12 cellular contexts compared by ENCODE assay signal in genomic region chr14:60212503-60213371, GRCh38. TPM values are rescaled to one million over a fixed set of nuclear protein-coding genes. Genes with fewer than 3 reads are reported as not detected.
DNase-seq lines count a peak whose midpoint lies in the region; ATAC-seq lines count a peak whose summit lies in the region.
"Had no signal": no experiment of that assay in that cellular context is flagged by ENCODE, and none has a peak within 500 bp of the region (broad histone marks: within the 10 kb centered on the region; RNA-seq: fewer than 3 reads in every experiment).

No MANE protein-coding gene starts in this region.

- peak overlapping the region; percentile 10 for H3K27ac Mint-ChIP-seq in memory B cell
- H3K27ac Mint-ChIP-seq in activated T-cell treated with anti-CD3 and anti-CD28 coated beads, Interleukin-2, amount 50 U/mL, for 24 hours: no peak overlapping the region
- H3K27ac Mint-ChIP-seq: H9 had no signal

- ATAC-seq in GM18873 (IDR thresholded peaks at IDR 0.05; ENCODE audit: low FRiP score, unreplicated experiment) (peak; percentile 94), GM21529 (IDR thresholded peaks at IDR 0.05; ENCODE audit: unreplicated experiment) (peak; percentile 91), HG03103 (IDR thresholded peaks at IDR 0.05; ENCODE audit: low read depth, unreplicated experiment) (peak; percentile 91), memory B cell (ENCODE audit: low read depth) (peak; percentile 90)
- ATAC-seq: T-helper 17 cell had no signal

- peak in 1 of 2 donors; percentile 37 for DNase-seq in memory B cell (ENCODE audit: low spot score in 2 of 2)
- DNase-seq in glomerular visceral epithelial cell (ENCODE audit: extremely low spot score): no peak
- DNase-seq in activated T-cell treated with anti-CD3 and anti-CD28 coated beads, Interleukin-2, amount 50 U/mL, for 24 hours: no peak
- DNase-seq in activated effector memory CD4-positive, alpha-beta T cell treated with Interleukin-2 at 50 U/mL for 16 hours: no peak
- DNase-seq in G401 (ENCODE audit: low spot score): no peak
- DNase-seq: brain microvascular endothelial cell, esophagus squamous epithelium, H9, T-helper 17 cell had no signal

- in situ Hi-C loops in G401 (cut with HindIII; ENCODE audit: low sequenced_read_pairs): no loop called here

- peaks cover 11% of the 10 kb centered on the region for H3K4me1 Mint-ChIP-seq in memory B cell
- H3K4me1 Mint-ChIP-seq in activated T-cell treated with anti-CD3 and anti-CD28 coated beads, Interleukin-2, amount 50 U/mL, for 24 hours (ENCODE audit: low read depth): no peaks in the 10 kb centered on the region
- H3K4me1 Mint-ChIP-seq: T-helper 17 cell had no signal

- no peak overlapping the region for H3K4me3 Mint-ChIP-seq in memory B cell
- no peak overlapping the region for H3K4me3 Mint-ChIP-seq in activated T-cell treated with anti-CD3 and anti-CD28 coated beads, Interleukin-2, amount 50 U/mL, for 24 hours
- H3K4me3 Mint-ChIP-seq: H9, T-helper 17 cell had no signal

- no peaks in the 10 kb centered on the region for H3K36me3 Mint-ChIP-seq in memory B cell
- no peaks in the 10 kb centered on the region for H3K36me3 Mint-ChIP-seq in activated T-cell treated with anti-CD3 and anti-CD28 coated beads, Interleukin-2, amount 50 U/mL, for 24 hours (ENCODE audit: low read depth)

- peaks cover 3% of the 10 kb centered on the region for H3K9me3 Mint-ChIP-seq in memory B cell
- no peaks in the 10 kb centered on the region for H3K9me3 Mint-ChIP-seq in activated T-cell treated with anti-CD3 and anti-CD28 coated beads, Interleukin-2, amount 50 U/mL, for 24 hours
- H3K9me3 Mint-ChIP-seq: H9 had no signal

- H3K27me3 Mint-ChIP-seq in memory B cell: peaks cover 11% of the 10 kb centered on the region
- peaks cover 3% of the 10 kb centered on the region for H3K27me3 Mint-ChIP-seq in activated T-cell treated with anti-CD3 and anti-CD28 coated beads, Interleukin-2, amount 50 U/mL, for 24 hours

RNA-seq across cellular contexts. Expression of gene PPM1A, which starts 36.3 kb away (rescaled TPM):
- total RNA-seq in G401 (2014; rRNA removed; shearing (Covaris generic)): 23.0 and 37.6 TPM in 2 replicates

RNA-seq across cellular contexts. Expression of gene DHRS7, which starts 47.5 kb away (rescaled TPM):
- 39.7 and 59.3 TPM in 2 replicates for total RNA-seq in G401 (2014; rRNA removed; shearing (Covaris generic))
